Comparison of ENCODE assay signal across 8 cellular contexts in genomic region chr1:20212685-20213331, GRCh38. TPM values are rescaled to one million over a fixed set of nuclear protein-coding genes. Genes with fewer than 3 reads are reported as not detected.
DNase-seq lines count a peak whose midpoint lies in the region; ATAC-seq and TF ChIP-seq lines count a peak whose summit lies in the region.

No MANE protein-coding gene starts in this region.

- H3K4me3 Mint-ChIP-seq in activated CD4-positive, alpha-beta memory T cell treated with anti-CD3 and anti-CD28 coated beads, Interleukin-2, amount 10 ng/mL, durations not matched to agents 7 days and 5 days, result no peak overlapping the region
- H3K4me3 Mint-ChIP-seq in memory B cell, result peak overlapping the region; percentile 72

- POLR2A ChIA-PET in activated CD4-positive, alpha-beta memory T cell treated with anti-CD3 and anti-CD28 coated beads, Interleukin-2, amount 10 ng/mL, durations not matched to agents 7 days and 5 days (lab: Charles Lee), result no interaction called here

- H3K27ac Mint-ChIP-seq in activated CD4-positive, alpha-beta memory T cell treated with anti-CD3 and anti-CD28 coated beads, Interleukin-2, amount 10 ng/mL, durations not matched to agents 7 days and 5 days, result no peak overlapping the region
- no peak overlapping the region for H3K27ac Mint-ChIP-seq in memory B cell

- H3K27me3 Mint-ChIP-seq in activated CD4-positive, alpha-beta memory T cell treated with anti-CD3 and anti-CD28 coated beads, Interleukin-2, amount 10 ng/mL, durations not matched to agents 7 days and 5 days, result peaks cover 48% of the 10 kb centered on the region
- peaks cover 12% of the 10 kb centered on the region for H3K27me3 Mint-ChIP-seq in memory B cell

- DNase-seq in HPDE6-E6E7 (ENCODE audit: extremely low spot score) (peak; percentile 82), NCI-H748 (lab: John Stamatoyannopoulos, UW; ENCODE audit: unreplicated experiment) (peak; percentile 84), memory B cell (ENCODE audit: low spot score in 2 of 2) (peak; percentile 51 to 58)
- DNase-seq in activated CD4-positive, alpha-beta memory T cell treated with anti-CD3 and anti-CD28 coated beads, Interleukin-2, amount 10 ng/mL, durations not matched to agents 7 days and 5 days, result peak; percentile 57
- peak; percentile 21 for DNase-seq in effector CD8-positive, alpha-beta T cell (lab: John Stamatoyannopoulos, UW)
- DNase-seq in stimulated activated CD8-positive, alpha-beta memory T cell treated with anti-CD3 and anti-CD28 coated beads, Interleukin-4, amount 100 ng/mL, for 1 hour (ENCODE audit: low read depth in 2 of 2, low spot score in 1 of 2), result peak; percentile 10 to 16

- CTCF ChIA-PET in activated CD4-positive, alpha-beta memory T cell treated with anti-CD3 and anti-CD28 coated beads, Interleukin-2, amount 10 ng/mL, durations not matched to agents 7 days and 5 days (lab: Charles Lee), result interaction anchor here (0.6 to 2.8 kb wide), 44 partner anchors 8 to 1594 kb away, joined by 3 to 33 read pairs (median 4); partner anchors contain the start of gene DDOST

- H3K27ac ChIP-seq in C4-2B, result peak overlapping the region; percentile 21; the same call in 1 of the 2 replicates

- TF ChIP-seq CTCF in C4-2B (conservative IDR thresholded peaks at IDR 0.05), result peak; percentile 81

- no peaks in the 10 kb centered on the region for H3K36me3 Mint-ChIP-seq in activated CD4-positive, alpha-beta memory T cell treated with anti-CD3 and anti-CD28 coated beads, Interleukin-2, amount 10 ng/mL, durations not matched to agents 7 days and 5 days (ENCODE audit: low read depth)
- no peaks in the 10 kb centered on the region for H3K36me3 Mint-ChIP-seq in memory B cell

- H3K4me1 Mint-ChIP-seq in activated CD4-positive, alpha-beta memory T cell treated with anti-CD3 and anti-CD28 coated beads, Interleukin-2, amount 10 ng/mL, durations not matched to agents 7 days and 5 days, result peaks cover 5% of the 10 kb centered on the region
- no peaks in the 10 kb centered on the region for H3K4me1 Mint-ChIP-seq in memory B cell

- ATAC-seq in memory B cell (ENCODE audit: low read depth), result peak; percentile 81
- ATAC-seq in GM21576 (IDR thresholded peaks at IDR 0.05; ENCODE audit: unreplicated experiment), result no peak

- H3K9me3 Mint-ChIP-seq in activated CD4-positive, alpha-beta memory T cell treated with anti-CD3 and anti-CD28 coated beads, Interleukin-2, amount 10 ng/mL, durations not matched to agents 7 days and 5 days, result no peaks in the 10 kb centered on the region
- no peaks in the 10 kb centered on the region for H3K9me3 Mint-ChIP-seq in memory B cell

RNA-seq across cellular contexts. Expression of gene PLA2G2C, which starts 26.5 kb away (rescaled TPM):
- total RNA-seq in activated CD4-positive, alpha-beta memory T cell treated with anti-CD3 and anti-CD28 coated beads, Interleukin-2, amount 10 ng/mL, durations not matched to agents 7 days and 5 days, result under 1 TPM; 0.18 to 0.40 TPM

RNA-seq across cellular contexts. Expression of gene UBXN10, which starts 26.9 kb away (rescaled TPM):
- total RNA-seq in activated CD4-positive, alpha-beta memory T cell treated with anti-CD3 and anti-CD28 coated beads, Interleukin-2, amount 10 ng/mL, durations not matched to agents 7 days and 5 days, result 1 to 10 TPM; 1.5 to 1.7 TPM

Comparison
In these comparisons a context has a peak if more than half of its experiments do, and no peak if none do; other contexts are left out.
1. DNase-seq: peak in every context shown above with its lines; median percentile 84 in NCI-H748; 82 in HPDE6-E6E7; 57 in activated CD4-positive, alpha-beta memory T cell treated with anti-CD3 and anti-CD28 coated beads, Interleukin-2, amount 10 ng/mL, durations not matched to agents 7 days and 5 days; 54 in memory B cell; 21 in effector CD8-positive, alpha-beta T cell; 13 in stimulated activated CD8-positive, alpha-beta memory T cell treated with anti-CD3 and anti-CD28 coated beads, Interleukin-4, amount 100 ng/mL, for 1 hour.